In genomic region chr12:121005346-121005815, GRCh38 we compare ENCODE assay signal across 8 cellular contexts. TPM values are rescaled to one million over a fixed set of nuclear protein-coding genes. Genes with fewer than 3 reads are reported as not detected.
DNase-seq lines count a peak whose midpoint lies in the region; ATAC-seq and TF ChIP-seq lines count a peak whose summit lies in the region.

No MANE protein-coding gene starts in this region.

- H3K27ac Mint-ChIP-seq in MCF 10A (ENCODE audit: low read depth, unreplicated experiment): no peak overlapping the region

- TF ChIP-seq CTCF in MCF 10A (IDR thresholded peaks at IDR 0.05; ENCODE audit: unreplicated experiment): peak; percentile 79
- TF ChIP-seq CTCF in breast epithelium (IDR thresholded peaks at IDR 0.05): no peak
- TF ChIP-seq CTCF in fibroblast of the aortic adventitia (IDR thresholded peaks at IDR 0.05; ENCODE audit: insufficient read depth, low read length): peak; percentile 57

- no peaks in the 10 kb centered on the region for H3K4me1 Mint-ChIP-seq in MCF 10A (ENCODE audit: insufficient read depth, unreplicated experiment)

- no peaks in the 10 kb centered on the region for H3K27me3 ChIP-seq in breast epithelium

- H3K9me3 Mint-ChIP-seq in MCF 10A (ENCODE audit: unreplicated experiment): no peaks in the 10 kb centered on the region

- no TSS peak for BruUV-seq in MCF 10A (replicated peaks; lab: Mats Ljungman, UMichigan)

- H3K9me3 ChIP-seq in breast epithelium: no peaks in the 10 kb centered on the region

- POLR2A ChIA-PET in MCF 10A (lab: Yijun Ruan, JAX): interaction anchor here (0.6 to 0.7 kb wide), 2 partner anchors 395 to 462 kb away, joined by 3 to 4 read pairs; partner anchors contain the start of gene RNF34

- no peaks in the 10 kb centered on the region for H3K36me3 ChIP-seq in breast epithelium

- peak; percentile 53 for DNase-seq in MCF 10A (ENCODE audit: unreplicated experiment)
- DNase-seq in breast epithelium (ENCODE audit: low spot score in 2 of 2): no peak
- peak; percentile 50 for DNase-seq in NCI-H460 (ENCODE audit: extremely low read depth, low read depth)
- peak; percentile 72 for DNase-seq in activated CD8-positive, alpha-beta memory T cell treated with anti-CD3 and anti-CD28 coated beads, Interleukin-2, amount 50 U/mL, for 48 hours
- DNase-seq in fibroblast of the aortic adventitia (ENCODE audit: low read depth): peak; percentile 15
- peak; percentile 36 to 41 (median 39) for DNase-seq in stimulated activated CD4-positive, alpha-beta T cell treated with anti-CD3 and anti-CD28 coated beads, Interleukin-12 subunit alpha, Interleukin-12 subunit beta, amount 100 ng/mL, for 48 hours (ENCODE audit: low read depth in 2 of 3, low spot score in 1 of 3)
- no peak for DNase-seq in ureter (ENCODE audit: low spot score)

- no peak overlapping the region for H3K4me3 Mint-ChIP-seq in MCF 10A (ENCODE audit: unreplicated experiment)

- peaks cover 57% of the 10 kb centered on the region for H3K36me3 Mint-ChIP-seq in MCF 10A (ENCODE audit: insufficient read depth, unreplicated experiment)

- H3K4me1 ChIP-seq in breast epithelium: no peaks in the 10 kb centered on the region

- no peak for TF ChIP-seq POLR2A in breast epithelium (IDR thresholded peaks at IDR 0.05)

- no peak overlapping the region for H3K27ac ChIP-seq in breast epithelium

- ATAC-seq in HG03175 (IDR thresholded peaks at IDR 0.05; ENCODE audit: unreplicated experiment): no peak

- CTCF ChIA-PET in MCF 10A (lab: Yijun Ruan, JAX): interaction anchor here (0.6 to 2.1 kb wide), 13 partner anchors 9 to 428 kb away, joined by 3 to 7 read pairs (median 4); no protein-coding TSS in a partner anchor

- no peaks in the 10 kb centered on the region for H3K27me3 Mint-ChIP-seq in MCF 10A (ENCODE audit: insufficient read depth, unreplicated experiment)

- no peak overlapping the region for H3K4me3 ChIP-seq in breast epithelium
- H3K4me3 ChIP-seq in fibroblast of the aortic adventitia (ENCODE audit: low read depth, low read length): no peak overlapping the region

- intact Hi-C loops in MCF 10A (cut with micrococcal nuclease): loop anchor here (1.0 to 5.0 kb wide), 3 partner anchors 57 to 107 kb away; no protein-coding TSS in a partner anchor
- intact Hi-C loops in breast epithelium (cut with DNase I; ENCODE audit: low total_unique reads): no loop called here

RNA-seq across cellular contexts. Expression of gene C12orf43, which starts 10.9 kb away (rescaled TPM):
- total RNA-seq in MCF 10A (2022) (15.5 and 18.9 TPM in 2 replicates), breast epithelium (10 to 100 TPM in 1 of 3 donors, 1 to 10 TPM in 2; 9.4 to 13.0 (median 9.8) TPM), fibroblast of the aortic adventitia (ENCODE audit: low replicate concordance) (12.7 and 17.8 TPM in 2 replicates), ureter (18.0 TPM)
- 17.8 and 18.6 TPM in 2 replicates for total RNA-seq in NCI-H460 (2014; rRNA removed; shearing (Covaris generic))
- polyA plus RNA-seq in NCI-H460 (2014; cell fraction: nucleus; rRNA removed): 5.3 and 14.6 TPM in 2 replicates

RNA-seq across cellular contexts. Expression of gene HNF1A, which starts 27.0 kb away (rescaled TPM):
- not detected in 2 replicates for total RNA-seq in MCF 10A (2022)
- under 1 TPM in 2 of 3 donors, not detected in 1; 0.29 to 0.33 TPM for total RNA-seq in breast epithelium
- not detected in 2 replicates for total RNA-seq in NCI-H460 (2014; rRNA removed; shearing (Covaris generic))
- not detected in 2 replicates for polyA plus RNA-seq in NCI-H460 (2014; cell fraction: nucleus; rRNA removed)
- total RNA-seq in fibroblast of the aortic adventitia (ENCODE audit: low replicate concordance): 0.09 TPM in 1 of 2 replicates, not detected in the other
- not detected for total RNA-seq in ureter

RNA-seq across cellular contexts. Expression of gene OASL, which starts 33.7 kb away (rescaled TPM):
- 0.29 and 0.47 TPM in 2 replicates for total RNA-seq in MCF 10A (2022)
- 1 to 10 TPM in 2 of 3 donors, under 1 TPM in 1; 0.32 to 1.3 (median 1.0) TPM for total RNA-seq in breast epithelium
- 0.17 TPM in 1 of 2 replicates, not detected in the other for total RNA-seq in NCI-H460 (2014; rRNA removed; shearing (Covaris generic))
- not detected in 2 replicates for polyA plus RNA-seq in NCI-H460 (2014; cell fraction: nucleus; rRNA removed)
- total RNA-seq in fibroblast of the aortic adventitia (ENCODE audit: low replicate concordance): 0.33 TPM in 1 of 2 replicates, not detected in the other
- total RNA-seq in ureter: 1.1 TPM

Comparison
In these comparisons a context has a peak if more than half of its experiments do, and no peak if none do; other contexts are left out.
1. DNase-seq: peak in MCF 10A (single experiment), NCI-H460 (single experiment), activated CD8-positive, alpha-beta memory T cell treated with anti-CD3 and anti-CD28 coated beads, Interleukin-2, amount 50 U/mL, for 48 hours (single experiment), fibroblast of the aortic adventitia (single experiment) and stimulated activated CD4-positive, alpha-beta T cell treated with anti-CD3 and anti-CD28 coated beads, Interleukin-12 subunit alpha, Interleukin-12 subunit beta, amount 100 ng/mL, for 48 hours (3 of 3); none in breast epithelium (0 of 2) and ureter (single experiment).
2. CTCF ChIP-seq: peak in MCF 10A (single experiment) and fibroblast of the aortic adventitia (single experiment); none in breast epithelium (0 of 3).